In genomic region chr2:168119519-168120141, GRCh38 we compare ENCODE assay signal across 8 cellular contexts.
DNase-seq lines count a peak whose midpoint lies in the region; ATAC-seq, FAIRE-seq and TF ChIP-seq lines count a peak whose summit lies in the region.

No MANE protein-coding gene starts in this region.

- peak; percentile 55 for ATAC-seq in HG02870 (IDR thresholded peaks at IDR 0.05; ENCODE audit: unreplicated experiment)
- ATAC-seq in K562: peak; percentile 84
- ATAC-seq in HG03139 (IDR thresholded peaks at IDR 0.05; ENCODE audit: unreplicated experiment): no peak

- no peak overlapping the region for H3K4me2 ChIP-seq in K562 (ENCODE audit: insufficient read depth, low read length)

- H3K9me3 ChIP-seq in K562 (replicated peaks; ENCODE audit: control insufficient read depth, insufficient read depth, low read depth, low read length) (no peaks in the 10 kb centered on the region), tibial artery (no peaks in the 10 kb centered on the region)

- DNase-seq in AG08396 (ENCODE audit: low spot score): peak; percentile 24
- peak; percentile 15 for DNase-seq in GM04504 (ENCODE audit: low read depth)
- peak; percentile 77 for DNase-seq in NCI-H2227 treated with DMSO at 0.1 percent for 48 hours (lab: John Stamatoyannopoulos, UW)
- DNase-seq in K562 (ENCODE audit: extremely low read depth in 1 of 4, low spot score in 3 of 4): peak; percentile 24 to 76 (median 48)
- peak; percentile 59 for DNase-seq in kidney tubule cell (ENCODE audit: low spot score)
- no peak for DNase-seq in tibial artery

- no peak overlapping the region for H3K4me3 ChIP-seq in K562
- H3K4me3 ChIP-seq in tibial artery: no peak overlapping the region

- H3K4me1 ChIP-seq in K562 (replicated peaks in 1 of 2; ENCODE audit: control insufficient read depth in 2 of 2, insufficient read depth in 2 of 2, low read length in 2 of 2) (no peaks in the 10 kb centered on the region), tibial artery (peaks cover 0 to 27% (median 6%) of the 10 kb centered on the region in 4 donors)

- 0 out of 5 replicates have a peak, but pooled peaks cover 0 to 3% of the 10 kb centered on the region in 2 experiments for H3K27me3 ChIP-seq in K562 (ENCODE audit: control insufficient read depth in 2 of 2, insufficient read depth in 2 of 2, low read length in 2 of 2)
- no peaks in the 10 kb centered on the region for H3K27me3 ChIP-seq in tibial artery

- POLR2A ChIA-PET in K562 (lab: Yijun Ruan, JAX): interaction anchor here (1.2 kb wide), 1 partner anchor 179 kb away, joined by 4 read pairs; no protein-coding TSS in a partner anchor

- CTCF ChIA-PET in K562 (lab: Yijun Ruan, JAX; ENCODE audit: low intra/inter-chr PET ratio): interaction anchor here (0.6 to 2.0 kb wide), 5 partner anchors 16 to 1581 kb away, joined by 4 to 12 read pairs (median 4); no protein-coding TSS in a partner anchor

- TF ChIP-seq CTCF in K562 (IDR thresholded peaks at IDR 0.05 in 2 of 3, conservative IDR thresholded peaks at IDR 0.05 in 1 of 3; ENCODE audit: insufficient read depth in 2 of 3, low read depth in 1 of 3, low read length in 3 of 3) (peak; percentile 52 to 75 (median 60); a peak in 4 of 6 replicates), tibial artery (IDR thresholded peaks at IDR 0.05) (peak; percentile 46 to 48)

- in situ Hi-C loops in K562 (cut with MboI): loop anchor here (10.0 kb wide), 2 partner anchors 915 to 1575 kb away; no protein-coding TSS in a partner anchor

- no peaks in the 10 kb centered on the region for H3K79me2 ChIP-seq in K562 (ENCODE audit: control insufficient read depth, insufficient read depth, low read length)

- intact Hi-C loops in K562 (cut with micrococcal nuclease) (loop anchor here (1.0 to 10.0 kb wide), 5 partner anchors 252 to 1580 kb away; partner anchors contain the start of gene B3GALT1), tibial artery (cut with DNase I; ENCODE audit: low total_unique reads) (loop anchor here (10.0 kb wide), 1 partner anchor 1575 kb away; no protein-coding TSS in a partner anchor)

- no peaks in the 10 kb centered on the region for H4K20me1 ChIP-seq in K562 (replicated peaks; ENCODE audit: control insufficient read depth, insufficient read depth, low read length)

- TF ChIP-seq POLR2A in K562 (conservative IDR thresholded peaks at IDR 0.05): no peak

- no peaks in the 10 kb centered on the region for H3K36me3 ChIP-seq in K562 (ENCODE audit: control insufficient read depth, insufficient read depth, low read length)
- H3K36me3 ChIP-seq in tibial artery: peaks cover 0 to 8% (median 6%) of the 10 kb centered on the region in 3 donors

- no peaks in the 10 kb centered on the region for H3K9me1 ChIP-seq in K562 (ENCODE audit: control insufficient read depth, insufficient read depth, low read length)

- no TSS peak for BruUV-seq in K562 (replicated peaks; lab: Mats Ljungman, UMichigan)

- TF ChIP-seq EP300 in K562 (IDR thresholded peaks at IDR 0.05; ENCODE audit: low read length): no peak

- H2AFZ ChIP-seq in K562 (ENCODE audit: low read depth, low read length): no peak overlapping the region; the same call in 1 of the 2 replicates

- H3K9ac ChIP-seq in K562 (ENCODE audit: insufficient read depth in 1 of 2, low read depth in 2 of 2, low read length in 2 of 2): no peak overlapping the region

- H3K27ac ChIP-seq in K562 (ENCODE audit: extremely low read depth, low read depth, low read length) (no peak overlapping the region), tibial artery (peak overlapping the region in 1 of 2 donors; percentile 16)

- FAIRE-seq in K562 (lab: Jason Lieb, UNC): peak; percentile 91

- WGBS in K562 (ENCODE audit: insufficient coverage, low coverage, missing lambda C conversion rate): 3% methylated on average over 4 of the region's 4 CpGs

- peak; percentile 75 to 81 for TF ChIP-seq RAD21 in K562 (CRISPR knock-in tag; conservative IDR thresholded peaks at IDR 0.05 in 1 of 2, IDR thresholded peaks at IDR 0.05 in 1 of 2)

TF ChIP-seq in K562, 482 proteins besides CTCF, POLR2A, EP300 and RAD21 (continues in another document):
- TF ChIP-seq ZNF316 (IDR thresholded peaks at IDR 0.05): peak; percentile 58; the same call in 1 of the 2 replicates
- no peak for TF ChIP-seq ERF (CRISPR knock-in tag; IDR thresholded peaks at IDR 0.05)
- TF ChIP-seq HCFC1 (IDR thresholded peaks at IDR 0.05; ENCODE audit: low read depth, low read length): no peak
- TF ChIP-seq NONO (IDR thresholded peaks at IDR 0.05; ENCODE audit: low read depth in 2 of 2, low read length in 1 of 2): no peak
- no peak for TF ChIP-seq HMGXB4 (CRISPR knock-in tag; IDR thresholded peaks at IDR 0.05)
- TF ChIP-seq MAFK (IDR thresholded peaks at IDR 0.05; ENCODE audit: low read length): peak; percentile 55; the same call in 1 of the 2 replicates
- no peak for TF ChIP-seq SIN3A (IDR thresholded peaks at IDR 0.05; ENCODE audit: borderline replicate concordance in 2 of 2, control insufficient read depth in 1 of 2, low read depth in 2 of 2, low read length in 2 of 2)
- no peak for TF ChIP-seq FOXA3 (CRISPR knock-in tag; conservative IDR thresholded peaks at IDR 0.05 in 1 of 2, IDR thresholded peaks at IDR 0.05 in 1 of 2)
- no peak for TF ChIP-seq CHD4 (IDR thresholded peaks at IDR 0.05; ENCODE audit: insufficient read depth, insufficient replicate concordance, low read depth, low read length, poor library complexity, severe bottlenecking)
- no peak for TF ChIP-seq NFYB (IDR thresholded peaks at IDR 0.05; ENCODE audit: extremely low read depth, insufficient read length)
- TF ChIP-seq ZNF830 (CRISPR knock-in tag; IDR thresholded peaks at IDR 0.05): no peak
- TF ChIP-seq SNIP1 (IDR thresholded peaks at IDR 0.05; ENCODE audit: low read depth): no peak
- no peak for TF ChIP-seq U2AF1 (optimal IDR thresholded peaks at IDR 0.05; ENCODE audit: low read depth, low read length)
- no peak for TF ChIP-seq SMAD3 (CRISPR knock-in tag; conservative IDR thresholded peaks at IDR 0.05)
- no peak for TF ChIP-seq ARID2 (IDR thresholded peaks at IDR 0.05)
- TF ChIP-seq ATF1 (CRISPR knock-in tag; IDR thresholded peaks at IDR 0.05): no peak
- no peak for TF ChIP-seq ATF1 (tag; IDR thresholded peaks at IDR 0.05)
- no peak for TF ChIP-seq TCF7L2 (IDR thresholded peaks at IDR 0.05; ENCODE audit: low read depth, low read length)
- TF ChIP-seq ZC3H11A (IDR thresholded peaks at IDR 0.05; ENCODE audit: low read depth, low read length): no peak
- TF ChIP-seq ZFPM2 (CRISPR knock-in tag; IDR thresholded peaks at IDR 0.05): no peak
- TF ChIP-seq CBX1 (IDR thresholded peaks at IDR 0.05; ENCODE audit: low read depth): no peak
- TF ChIP-seq NCOA1 (IDR thresholded peaks at IDR 0.05; ENCODE audit: low read depth): no peak
- no peak for TF ChIP-seq ZNF224 (CRISPR knock-in tag; IDR thresholded peaks at IDR 0.05)
- 0 out of 2 replicates have a peak, but pooled peaks have one; percentile 16 for TF ChIP-seq MAFF (IDR thresholded peaks at IDR 0.05; ENCODE audit: low read length)
- TF ChIP-seq ZNF174 (CRISPR knock-in tag; IDR thresholded peaks at IDR 0.05): no peak
- TF ChIP-seq CREB3 (tag; conservative IDR thresholded peaks at IDR 0.05; ENCODE audit: low read depth): no peak
- peak; percentile 53 for TF ChIP-seq SMC3 (conservative IDR thresholded peaks at IDR 0.05; ENCODE audit: insufficient read depth, low read depth, low read length)
- TF ChIP-seq VEZF1 (CRISPR knock-in tag; IDR thresholded peaks at IDR 0.05): no peak
- TF ChIP-seq ZNF12 (CRISPR knock-in tag; IDR thresholded peaks at IDR 0.05): no peak

Comparison
In these comparisons a context has a peak if more than half of its experiments do, and no peak if none do; other contexts are left out.
1. DNase-seq: peak in AG08396 (single experiment), GM04504 (single experiment), NCI-H2227 treated with DMSO at 0.1 percent for 48 hours (single experiment), K562 (4 of 4) and kidney tubule cell (single experiment); none in tibial artery (0 of 2).